ENCODE assay signal across 15 cellular contexts in genomic region chr13:90594694-90595093, GRCh38.
DNase-seq lines count a peak whose midpoint lies in the region; ATAC-seq and TF ChIP-seq lines count a peak whose summit lies in the region.
"Had no signal": no experiment of that assay in that cellular context is flagged by ENCODE, and none has a peak within 500 bp of the region (broad histone marks: within the 10 kb centered on the region; RNA-seq: fewer than 3 reads in every experiment).

No MANE protein-coding gene starts in this region.

- H3K4me1 Mint-ChIP-seq in MCF 10A (ENCODE audit: insufficient read depth, unreplicated experiment), result peaks cover 6% of the 10 kb centered on the region

- no peaks in the 10 kb centered on the region for H3K79me2 ChIP-seq in fibroblast of lung (ENCODE audit: control insufficient read depth, insufficient read depth, low read length)

- POLR2A ChIA-PET in MCF 10A (lab: Yijun Ruan, JAX), result interaction anchor here (0.6 to 1.5 kb wide), 2 partner anchors 13 to 30 kb away, joined by 3 read pairs; no protein-coding TSS in a partner anchor

- BruUV-seq in MCF 10A (replicated peaks; lab: Mats Ljungman, UMichigan), result no TSS peak

- H3K27ac ChIP-seq in breast epithelium (no peak overlapping the region), fibroblast of lung (ENCODE audit: insufficient read depth, low read length) (no peak overlapping the region)
- H3K27ac ChIP-seq: adrenal gland, prostate gland had no signal

- H2AFZ ChIP-seq in fibroblast of lung (ENCODE audit: low read length), result no peak overlapping the region

- no peaks in the 10 kb centered on the region for H4K20me1 ChIP-seq in fibroblast of lung (ENCODE audit: control insufficient read depth, extremely low read depth, insufficient read depth, low read length)

- no peak overlapping the region for H3K27ac Mint-ChIP-seq in MCF 10A (ENCODE audit: low read depth, unreplicated experiment)
- H3K27ac Mint-ChIP-seq: activated T-cell treated with anti-CD3 and anti-CD28 coated beads, Interleukin-2, amount 50 U/mL, for 24 hours; T-helper 1 cell treated with Interleukin-12 subunit alpha and Interleukin-12 subunit beta and Interleukin-4 antibody, amounts not matched to agents 30 μg/mL and 1 μg/mL, for 36 hours had no signal

- H3K36me3 ChIP-seq in breast epithelium (no peaks in the 10 kb centered on the region), fibroblast of lung (ENCODE audit: control insufficient read depth, insufficient read depth, low read length) (no peaks in the 10 kb centered on the region)
- H3K36me3 ChIP-seq: adrenal gland, prostate gland had no signal

- CTCF ChIA-PET in MCF 10A (lab: Yijun Ruan, JAX), result interaction anchor here (0.5 kb wide), 1 partner anchor 1931 kb away, joined by 3 read pairs; no protein-coding TSS in a partner anchor

- no peak overlapping the region for H3K9ac ChIP-seq in fibroblast of lung (ENCODE audit: insufficient read depth, low read length)

- no peak overlapping the region for H3K4me3 Mint-ChIP-seq in MCF 10A (ENCODE audit: unreplicated experiment)
- H3K4me3 Mint-ChIP-seq: activated T-cell treated with anti-CD3 and anti-CD28 coated beads, Interleukin-2, amount 50 U/mL, for 24 hours; T-helper 1 cell treated with Interleukin-12 subunit alpha and Interleukin-12 subunit beta and Interleukin-4 antibody, amounts not matched to agents 30 μg/mL and 1 μg/mL, for 36 hours had no signal

- H3K4me1 ChIP-seq in breast epithelium (no peaks in the 10 kb centered on the region), fibroblast of lung (ENCODE audit: control insufficient read depth, extremely low read depth, insufficient read depth, low read length) (no peaks in the 10 kb centered on the region)
- H3K4me1 ChIP-seq: adrenal gland, prostate gland had no signal

- H3K4me3 ChIP-seq in breast epithelium, result no peak overlapping the region
- H3K4me3 ChIP-seq in fibroblast of lung (replicated peaks in 1 of 4; ENCODE audit: control extremely low read depth in 1 of 4, insufficient read depth in 1 of 4, low read depth in 3 of 4, low read length in 4 of 4), result no peak overlapping the region
- H3K4me3 ChIP-seq: adrenal gland, prostate gland had no signal

- H3K9me3 ChIP-seq in breast epithelium (peaks cover 0 to 8% of the 10 kb centered on the region in 2 donors), fibroblast of lung (ENCODE audit: control insufficient read depth, insufficient read depth, low read depth, low read length) (no peaks in the 10 kb centered on the region)
- H3K9me3 ChIP-seq: adrenal gland, prostate gland had no signal

- TF ChIP-seq CTCF in MCF 10A (IDR thresholded peaks at IDR 0.05; ENCODE audit: unreplicated experiment) (no peak), breast epithelium (IDR thresholded peaks at IDR 0.05) (no peak), fibroblast of lung (conservative IDR thresholded peaks at IDR 0.05 in 1 of 2, IDR thresholded peaks at IDR 0.05 in 1 of 2; ENCODE audit: low read depth in 1 of 2, low read length in 2 of 2) (no peak)

- no peaks in the 10 kb centered on the region for H3K27me3 Mint-ChIP-seq in MCF 10A (ENCODE audit: insufficient read depth, unreplicated experiment)
- H3K27me3 Mint-ChIP-seq: activated T-cell treated with anti-CD3 and anti-CD28 coated beads, Interleukin-2, amount 50 U/mL, for 24 hours had no signal

- peaks cover 5% of the 10 kb centered on the region for H3K9me3 Mint-ChIP-seq in MCF 10A (ENCODE audit: unreplicated experiment)
- H3K9me3 Mint-ChIP-seq: T-helper 1 cell treated with Interleukin-12 subunit alpha and Interleukin-12 subunit beta and Interleukin-4 antibody, amounts not matched to agents 30 μg/mL and 1 μg/mL, for 36 hours had no signal

- no peak overlapping the region for H3K4me2 ChIP-seq in fibroblast of lung (ENCODE audit: extremely low read depth, insufficient read depth, low read length)

- H3K27me3 ChIP-seq in breast epithelium, result no peaks in the 10 kb centered on the region
- H3K27me3 ChIP-seq in fibroblast of lung (ENCODE audit: control insufficient read depth, insufficient read depth, low read length), result no peaks in the 10 kb centered on the region
- H3K27me3 ChIP-seq: adrenal gland had no signal

- ATAC-seq in GM18511 (IDR thresholded peaks at IDR 0.05; ENCODE audit: unreplicated experiment), result no peak

- no peaks in the 10 kb centered on the region for H3K36me3 Mint-ChIP-seq in MCF 10A (ENCODE audit: insufficient read depth, unreplicated experiment)

- TF ChIP-seq POLR2A in breast epithelium (IDR thresholded peaks at IDR 0.05), result no peak

- DNase-seq in MCF 10A (ENCODE audit: unreplicated experiment) (peak; percentile 89), breast epithelium (ENCODE audit: low spot score in 2 of 2) (no peak), RPMI7951 (ENCODE audit: low read depth) (peak; percentile 37), fibroblast of lung (ENCODE audit: low read depth in 2 of 2) (peak; percentile 51 to 78), nucleus accumbens (lab: John Stamatoyannopoulos, UW) (no peak), AML-193 (lab: John Stamatoyannopoulos, UW) (no peak), hepatic stellate cell (ENCODE audit: low spot score) (no peak)
- DNase-seq: activated CD4-positive, alpha-beta T cell treated with anti-CD3 and anti-CD28 coated beads for 4 hours; activated T-cell treated with anti-CD3 and anti-CD28 coated beads, Interleukin-2, amount 50 U/mL, for 24 hours; adrenal gland; NCI-H2171 treated with DMSO at 0.1 percent for 48 hours; trophoblast cell had no signal

- intact Hi-C loops in MCF 10A (cut with micrococcal nuclease), result loop anchor here (2.0 kb wide), 1 partner anchor 272 kb away; no protein-coding TSS in a partner anchor
- intact Hi-C loops in breast epithelium (cut with DNase I; ENCODE audit: low total_unique reads), result no loop called here

Comparison
In these comparisons a context has a peak if more than half of its experiments do, and no peak if none do; other contexts are left out.
1. DNase-seq: peak in MCF 10A (single experiment), RPMI7951 (single experiment) and fibroblast of lung (2 of 2); none in breast epithelium (0 of 2), nucleus accumbens (0 of 56), AML-193 (0 of 2) and hepatic stellate cell (single experiment).